ENCODE assay signal across 8 cellular contexts in the genomic region with DNA sequence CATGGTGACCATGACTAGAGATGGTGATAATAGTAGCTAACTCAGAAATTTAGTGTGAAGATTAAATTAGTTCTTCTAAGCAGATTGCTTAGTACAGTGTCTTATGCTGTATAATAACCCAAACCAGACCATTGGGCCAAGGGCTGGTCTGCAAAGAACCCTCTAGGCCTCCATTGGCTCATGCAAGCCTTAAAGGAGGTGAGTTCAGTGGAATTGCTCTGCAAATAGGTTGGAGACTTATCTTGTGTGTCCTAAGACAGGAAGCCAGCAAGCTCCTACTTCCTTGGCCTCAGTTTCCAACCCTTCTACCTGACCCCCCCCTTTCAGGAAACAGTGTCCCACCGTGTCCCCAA. TPM values are rescaled to one million over a fixed set of nuclear protein-coding genes. Genes with fewer than 3 reads are reported as not detected.
DNase-seq lines count a peak whose midpoint lies in the region; ATAC-seq, FAIRE-seq and TF ChIP-seq lines count a peak whose summit lies in the region.

No MANE protein-coding gene starts in this region.

- H3K79me1 ChIP-seq in trophoblast cell (ENCODE audit: low read length), result peaks cover 33% of the 10 kb centered on the region

- H3K23ac ChIP-seq in trophoblast cell (ENCODE audit: low read length), result no peak overlapping the region

- H3K27ac ChIP-seq in CD8-positive, alpha-beta memory T cell (ENCODE audit: low read depth, low read length), result peak overlapping the region; percentile 95
- H3K27ac ChIP-seq in Peyer's patch, result peak overlapping the region; percentile 96 to 99 (median 98)
- H3K27ac ChIP-seq in endothelial cell of umbilical vein (ENCODE audit: insufficient read depth, low read depth, low read length), result peak overlapping the region; percentile 100
- peak overlapping the region; percentile 64 for H3K27ac ChIP-seq in trophoblast cell (ENCODE audit: low read depth, low read length)

- no peak overlapping the region for H3K14ac ChIP-seq in trophoblast cell (ENCODE audit: low read length)

- FAIRE-seq in endothelial cell of umbilical vein (lab: Jason Lieb, UNC), result no peak

- peak overlapping the region; percentile 97 to 100 (median 99) for H3K27ac Mint-ChIP-seq in CD8-positive, alpha-beta memory T cell

- no peak overlapping the region for H2BK5ac ChIP-seq in trophoblast cell (ENCODE audit: low read depth, low read length, poor library complexity)

- DNase-seq in CD8-positive, alpha-beta memory T cell, result no peak
- DNase-seq in Peyer's patch (no peak), endothelial cell of umbilical vein (ENCODE audit: low read depth, low spot score) (no peak), trophoblast cell (no peak), SKM-1 (lab: John Stamatoyannopoulos, UW; ENCODE audit: unreplicated experiment) (no peak), NCI-H526 (lab: John Stamatoyannopoulos, UW) (no peak)
- no peak for DNase-seq in stimulated activated CD4-positive, alpha-beta T cell treated with anti-CD3 and anti-CD28 coated beads, Interleukin-2, amount 100 ng/mL, for 24 hours

- CTCF ChIA-PET in CD8-positive, alpha-beta memory T cell (lab: Charles Lee), result interaction anchor here (1.3 to 13.1 kb wide), 10 partner anchors 8 to 122 kb away, joined by 5 to 177 read pairs (median 6); no protein-coding TSS in a partner anchor
- CTCF ChIA-PET in endothelial cell of umbilical vein (lab: Charles Lee), result interaction anchor here (0.7 to 6.1 kb wide), 4 partner anchors 18 to 171 kb away, joined by 3 to 149 read pairs (median 4); no protein-coding TSS in a partner anchor

- peaks cover 31% of the 10 kb centered on the region for H3K79me2 ChIP-seq in endothelial cell of umbilical vein (ENCODE audit: control insufficient read depth, insufficient read depth, low read length)
- peaks cover 12% of the 10 kb centered on the region for H3K79me2 ChIP-seq in trophoblast cell (ENCODE audit: control insufficient read depth, insufficient read depth, low read length, poor library complexity)

- H3K4me1 ChIP-seq in CD8-positive, alpha-beta memory T cell (ENCODE audit: insufficient read depth, low read length), result peaks cover 70% of the 10 kb centered on the region
- H3K4me1 ChIP-seq in Peyer's patch (peaks cover 7 to 58% (median 47%) of the 10 kb centered on the region in 4 donors), endothelial cell of umbilical vein (ENCODE audit: control insufficient read depth, extremely low read depth, insufficient read depth, low read length) (peaks cover 49% of the 10 kb centered on the region), trophoblast cell (ENCODE audit: control insufficient read depth in 1 of 2, insufficient read depth in 2 of 2, low read length in 2 of 2) (peaks cover 28 to 39% of the 10 kb centered on the region in 2 experiments)

- H3K36me3 Mint-ChIP-seq in CD8-positive, alpha-beta memory T cell, result peaks cover 0 to 17% (median 0%) of the 10 kb centered on the region in 3 donors

- H4K20me1 ChIP-seq in endothelial cell of umbilical vein (replicated peaks; ENCODE audit: control insufficient read depth, extremely low read depth, insufficient read depth, low read length), result no peaks in the 10 kb centered on the region

- WGBS in trophoblast cell (ENCODE audit: extremely low coverage, insufficient coverage, insufficient read length), result no CpG with 5 or more reads among the region's 1 CpG

- no peaks in the 10 kb centered on the region for H3K9me3 ChIP-seq in CD8-positive, alpha-beta memory T cell (ENCODE audit: low read length)
- H3K9me3 ChIP-seq in Peyer's patch (no peaks in the 10 kb centered on the region), endothelial cell of umbilical vein (replicated peaks; ENCODE audit: control insufficient read depth, insufficient read depth, low read length) (no peaks in the 10 kb centered on the region), trophoblast cell (ENCODE audit: insufficient read depth, low read depth, low read length) (no peaks in the 10 kb centered on the region)

- dilution Hi-C loops in endothelial cell of umbilical vein (cut with MboI; ENCODE audit: extremely low pct_ligation_motif_present, low sequenced_read_pairs), result no loop called here

- peak overlapping the region; percentile 23 for H2BK120ac ChIP-seq in trophoblast cell (ENCODE audit: insufficient read depth, low read length, poor library complexity)

- H4K91ac ChIP-seq in trophoblast cell (ENCODE audit: low read depth, low read length), result peak overlapping the region; percentile 90

- no peak overlapping the region for H3K18ac ChIP-seq in trophoblast cell (ENCODE audit: low read length)

- peaks cover 71 to 74% (median 73%) of the 10 kb centered on the region in 3 donors for H3K4me1 Mint-ChIP-seq in CD8-positive, alpha-beta memory T cell

- H3K9me3 Mint-ChIP-seq in CD8-positive, alpha-beta memory T cell, result peaks cover 0 to 2% (median 0%) of the 10 kb centered on the region in 5 donors

- peak overlapping the region; percentile 87 for H3K4me2 ChIP-seq in endothelial cell of umbilical vein (ENCODE audit: insufficient read depth, low read length)
- H3K4me2 ChIP-seq in trophoblast cell (ENCODE audit: low read length), result no peak overlapping the region

- TF ChIP-seq CTCF in Peyer's patch (IDR thresholded peaks at IDR 0.05) (no peak), endothelial cell of umbilical vein (IDR thresholded peaks at IDR 0.05; ENCODE audit: extremely low read depth in 1 of 2, insufficient read depth in 1 of 2, low read depth in 1 of 2, low read length in 2 of 2) (no peak)

- H3K9me1 ChIP-seq in endothelial cell of umbilical vein (replicated peaks; ENCODE audit: control insufficient read depth, extremely low read depth, insufficient read depth, low read length), result no peaks in the 10 kb centered on the region

- H2AK5ac ChIP-seq in trophoblast cell (ENCODE audit: low read length), result peak overlapping the region; percentile 58

- H3K27me3 Mint-ChIP-seq in CD8-positive, alpha-beta memory T cell, result peaks cover 0 to 7% of the 10 kb centered on the region in 2 donors

- ATAC-seq in GM18519 (IDR thresholded peaks at IDR 0.05; ENCODE audit: low FRiP score, unreplicated experiment), result no peak

- TF ChIP-seq POLR2A in Peyer's patch (IDR thresholded peaks at IDR 0.05), result no peak
- TF ChIP-seq POLR2A in endothelial cell of umbilical vein (IDR thresholded peaks at IDR 0.05; ENCODE audit: low read depth, low read length), result no peak

- H2AFZ ChIP-seq in endothelial cell of umbilical vein (ENCODE audit: low read depth, low read length) (no peak overlapping the region), trophoblast cell (ENCODE audit: insufficient read depth, low read length, poor library complexity) (no peak overlapping the region)

- peak overlapping the region; percentile 20 for H2BK12ac ChIP-seq in trophoblast cell (ENCODE audit: low read length)

- intact Hi-C loops in endothelial cell of umbilical vein (cut with micrococcal nuclease), result loop anchor here (2.0 to 10.0 kb wide), 5 partner anchors 90 to 392 kb away; partner anchors contain the start of genes NAXE and PEAR1

- H3K4me3 ChIP-seq in CD8-positive, alpha-beta memory T cell (ENCODE audit: low read length), result peak overlapping the region; percentile 79
- no peak overlapping the region for H3K4me3 ChIP-seq in Peyer's patch
- H3K4me3 ChIP-seq in endothelial cell of umbilical vein (replicated peaks in 1 of 3; ENCODE audit: insufficient read depth in 1 of 3, low read depth in 1 of 3, low read length in 3 of 3), result no peak overlapping the region
- H3K4me3 ChIP-seq in trophoblast cell (ENCODE audit: low read depth, low read length), result no peak overlapping the region

- peak overlapping the region; percentile 72 for H4K8ac ChIP-seq in trophoblast cell (ENCODE audit: low read depth, low read length)

- no peaks in the 10 kb centered on the region for H3K27me3 ChIP-seq in CD8-positive, alpha-beta memory T cell (ENCODE audit: insufficient read depth, low read length, poor library complexity, severe bottlenecking)
- H3K27me3 ChIP-seq in Peyer's patch, result no peaks in the 10 kb centered on the region
- no peaks in the 10 kb centered on the region for H3K27me3 ChIP-seq in endothelial cell of umbilical vein (ENCODE audit: control insufficient read depth in 2 of 2, insufficient read depth in 2 of 2, low read length in 2 of 2)
- H3K27me3 ChIP-seq in trophoblast cell (ENCODE audit: insufficient read depth, low read length), result no peaks in the 10 kb centered on the region

- BruUV-seq in endothelial cell of umbilical vein (replicated peaks; lab: Mats Ljungman, UMichigan), result no TSS peak

- peak overlapping the region; percentile 98 for H3K9ac ChIP-seq in endothelial cell of umbilical vein (replicated peaks; ENCODE audit: extremely low read depth, insufficient read depth, low read length)
- H3K9ac ChIP-seq in trophoblast cell (ENCODE audit: low read length), result no peak overlapping the region

- H4K12ac ChIP-seq in trophoblast cell (ENCODE audit: low read depth, low read length), result no peak overlapping the region

- H3K4ac ChIP-seq in trophoblast cell (ENCODE audit: low read depth, low read length), result no peak overlapping the region

- POLR2A ChIA-PET in CD8-positive, alpha-beta memory T cell (lab: Charles Lee), result interaction anchor here (1.2 to 2.7 kb wide), 3 partner anchors 22 to 80 kb away, joined by 4 to 29 read pairs (median 15); no protein-coding TSS in a partner anchor
- POLR2A ChIA-PET in endothelial cell of umbilical vein (lab: Charles Lee), result interaction anchor here (0.9 to 1.5 kb wide), 2 partner anchors 12 to 209 kb away, joined by 3 to 6 read pairs; no protein-coding TSS in a partner anchor

- no peaks in the 10 kb centered on the region for H3K36me3 ChIP-seq in CD8-positive, alpha-beta memory T cell (ENCODE audit: insufficient read depth, low read length)
- no peaks in the 10 kb centered on the region for H3K36me3 ChIP-seq in Peyer's patch
- no peaks in the 10 kb centered on the region for H3K36me3 ChIP-seq in endothelial cell of umbilical vein (ENCODE audit: control insufficient read depth in 2 of 2, extremely low read depth in 1 of 2, insufficient read depth in 2 of 2, low read length in 2 of 2)
- no peaks in the 10 kb centered on the region for H3K36me3 ChIP-seq in trophoblast cell (ENCODE audit: control insufficient read depth in 1 of 2, insufficient read depth in 2 of 2, low read length in 2 of 2)

- H3K4me3 Mint-ChIP-seq in CD8-positive, alpha-beta memory T cell, result peak overlapping the region; percentile 79 to 98 (median 82)

TF ChIP-seq in endothelial cell of umbilical vein, 7 proteins besides CTCF, POLR2A, EP300 and RAD21 (continues in another document):
- no peak for TF ChIP-seq FOS (IDR thresholded peaks at IDR 0.05; ENCODE audit: borderline replicate concordance, insufficient read depth, low read length)

RNA-seq across cellular contexts. Expression of gene MEF2D, which starts 1.8 kb away (rescaled TPM):
- total RNA-seq in CD8-positive, alpha-beta memory T cell, result 10 to 100 TPM; 32.9 to 35.4 TPM
- 19.2 TPM for polyA plus RNA-seq in CD8-positive, alpha-beta memory T cell
- 10 to 100 TPM; 46.8 to 97.4 (median 64.1) TPM for total RNA-seq in Peyer's patch
- total RNA-seq in endothelial cell of umbilical vein, result 52.2 and 57.3 TPM in 2 replicates
- polyA plus RNA-seq in endothelial cell of umbilical vein, result 45.4 and 55.6 TPM in 2 replicates
- polyA plus RNA-seq in endothelial cell of umbilical vein (2011; cell fraction: cytosol; rRNA removed), result 22.7 and 25.9 TPM in 2 replicates
- polyA plus RNA-seq in endothelial cell of umbilical vein (2011; cell fraction: nucleus; rRNA removed), result 46.5 and 51.0 TPM in 2 replicates
- 22.7 and 25.8 TPM in 2 replicates for polyA plus RNA-seq in endothelial cell of umbilical vein (2012)
- 21.9 and 28.3 TPM in 2 replicates for polyA minus RNA-seq in endothelial cell of umbilical vein
- 18.9 TPM for polyA minus RNA-seq in endothelial cell of umbilical vein (2011; cell fraction: cytosol; rRNA and poly(A)+ RNA removed)
- polyA minus RNA-seq in endothelial cell of umbilical vein (2011; cell fraction: nucleus; rRNA and poly(A)+ RNA removed), result 22.6 and 32.7 TPM in 2 replicates
- polyA plus RNA-seq in trophoblast cell (2013), result 10.5 and 10.7 TPM in 2 replicates
